In genomic region chr7:121633186-121633585, GRCh38 we compare ENCODE assay signal across 34 cellular contexts.
"Had no signal": no experiment of that assay in that cellular context is flagged by ENCODE, and none has a peak within 500 bp of the region (broad histone marks: within the 10 kb centered on the region; RNA-seq: fewer than 3 reads in every experiment).

No MANE protein-coding gene starts in this region.

- H3K79me2 ChIP-seq: parathyroid adenoma had no signal

- H3K9me3 ChIP-seq: adrenal gland, body of pancreas, esophagus muscularis mucosa, heart left ventricle, left lung, lower lobe of right lung, psoas muscle, suprapubic skin, tibial artery, upper lobe of right lung had no signal

- H3K27ac ChIP-seq: adrenal gland, body of pancreas, esophagus muscularis mucosa, foreskin keratinocyte, heart left ventricle, left lung, lower lobe of right lung, parathyroid adenoma, psoas muscle, suprapubic skin, tibial artery, upper lobe of right lung, WERI-Rb-1 had no signal

- H3K27me3 Mint-ChIP-seq: activated CD4-positive, alpha-beta memory T cell treated with anti-CD3 and anti-CD28 coated beads for 36 hours; activated CD4-positive, alpha-beta T cell treated with anti-CD3 and anti-CD28 coated beads, Interleukin-2, amount 10 ng/mL, durations not matched to agents 24 days and 14 days; activated naive CD8-positive, alpha-beta T cell treated with anti-CD3 and anti-CD28 coated beads for 36 hours; T-helper 17 cell had no signal

- H3K4me1 ChIP-seq: adrenal gland, body of pancreas, esophagus muscularis mucosa, foreskin keratinocyte, heart left ventricle, left lung, lower lobe of right lung, parathyroid adenoma, psoas muscle, suprapubic skin, tibial artery, upper lobe of right lung had no signal

- H3K36me3 ChIP-seq: adrenal gland, esophagus muscularis mucosa, heart left ventricle, left lung, lower lobe of right lung, suprapubic skin, tibial artery, upper lobe of right lung, WERI-Rb-1 had no signal

- H3K4me3 ChIP-seq: adrenal gland, body of pancreas, esophagus muscularis mucosa, heart left ventricle, left lung, lower lobe of right lung, psoas muscle, suprapubic skin, tibial artery, upper lobe of right lung had no signal

- DNase-seq: activated CD4-positive, alpha-beta memory T cell treated with anti-CD3 and anti-CD28 coated beads for 36 hours; activated CD4-positive, alpha-beta T cell treated with anti-CD3 and anti-CD28 coated beads, Interleukin-2, amount 10 ng/mL, durations not matched to agents 24 days and 14 days; activated CD4-positive, CD25-positive, alpha-beta regulatory T cell treated with anti-CD3 and anti-CD28 coated beads, Interleukin-2, amount 50 U/mL, for 72 hours; activated CD8-positive, alpha-beta memory T cell treated with anti-CD3 and anti-CD28 coated beads, Interleukin-2, amount 50 U/mL, for 4 hours; activated effector memory CD4-positive, alpha-beta T cell treated with anti-CD3 and anti-CD28 coated beads, Interleukin-2, amount 50 U/mL, for 16 hours; activated naive CD4-positive, alpha-beta T cell treated with anti-CD3 and anti-CD28 coated beads for 36 hours; activated naive CD8-positive, alpha-beta T cell treated with anti-CD3 and anti-CD28 coated beads for 36 hours; activated T-cell treated with anti-CD3 and anti-CD28 coated beads, Interleukin-2, amount 50 U/mL, for 1 hour; adrenal gland; aorta; body of pancreas; cortex of kidney; foreskin keratinocyte; heart left ventricle; hypothalamus; kidney glomerular epithelial cell; left lung; lower lobe of right lung; occipital lobe; psoas muscle; stimulated activated CD4-positive, alpha-beta T cell treated with anti-CD3 and anti-CD28 coated beads, Interleukin-15, amount 100 ng/mL, for 24 hours; stimulated activated CD4-positive, alpha-beta T cell treated with anti-CD3 and anti-CD28 coated beads, Interleukin-2, amount 100 ng/mL, for 24 hours; stimulated activated naive CD4-positive, alpha-beta T cell; T-helper 17 cell; T1000; tibial artery; upper lobe of right lung; WERI-Rb-1 had no signal

- H3K4me1 Mint-ChIP-seq: activated CD4-positive, alpha-beta T cell treated with anti-CD3 and anti-CD28 coated beads, Interleukin-2, amount 10 ng/mL, durations not matched to agents 24 days and 14 days; activated naive CD8-positive, alpha-beta T cell treated with anti-CD3 and anti-CD28 coated beads for 36 hours; nephron; T-helper 17 cell had no signal

- H3K27ac Mint-ChIP-seq: activated CD4-positive, alpha-beta memory T cell treated with anti-CD3 and anti-CD28 coated beads for 36 hours; activated CD4-positive, alpha-beta T cell treated with anti-CD3 and anti-CD28 coated beads, Interleukin-2, amount 10 ng/mL, durations not matched to agents 24 days and 14 days; activated naive CD4-positive, alpha-beta T cell treated with anti-CD3 and anti-CD28 coated beads for 36 hours; activated naive CD8-positive, alpha-beta T cell treated with anti-CD3 and anti-CD28 coated beads for 36 hours; activated T-helper 1 cell treated with anti-CD3 and anti-CD28 coated beads, Interleukin-12 subunit alpha, Interleukin-12 subunit beta, Interleukin-2, Interleukin-4 antibody, amounts not matched to agents 30 ng/mL and 10 ng/mL and 1 ng/mL, durations not matched to agents 14 hours and 24 hours and 36 hours; nephron; T-helper 17 cell had no signal

- FAIRE-seq: endothelial cell of umbilical vein had no signal

- H3K9me3 Mint-ChIP-seq: activated CD4-positive, alpha-beta memory T cell treated with anti-CD3 and anti-CD28 coated beads for 36 hours; activated CD4-positive, alpha-beta T cell treated with anti-CD3 and anti-CD28 coated beads, Interleukin-2, amount 10 ng/mL, durations not matched to agents 24 days and 14 days; activated naive CD4-positive, alpha-beta T cell treated with anti-CD3 and anti-CD28 coated beads for 36 hours; activated T-helper 1 cell treated with anti-CD3 and anti-CD28 coated beads, Interleukin-12 subunit alpha, Interleukin-12 subunit beta, Interleukin-2, Interleukin-4 antibody, amounts not matched to agents 30 ng/mL and 10 ng/mL and 1 ng/mL, durations not matched to agents 14 hours and 24 hours and 36 hours; nephron had no signal

- H3K9ac ChIP-seq: parathyroid adenoma had no signal

- H3K27me3 ChIP-seq: adrenal gland, body of pancreas, esophagus muscularis mucosa, foreskin keratinocyte, heart left ventricle, left lung, suprapubic skin, tibial artery, upper lobe of right lung had no signal

- H2AFZ ChIP-seq: parathyroid adenoma had no signal

- ATAC-seq: body of pancreas, foreskin keratinocyte, heart left ventricle, left lung, lower lobe of right lung, psoas muscle, T-helper 17 cell, upper lobe of right lung had no signal

- H3K36me3 Mint-ChIP-seq: activated CD4-positive, alpha-beta memory T cell treated with anti-CD3 and anti-CD28 coated beads for 36 hours; activated naive CD8-positive, alpha-beta T cell treated with anti-CD3 and anti-CD28 coated beads for 36 hours had no signal

- H3K4me3 Mint-ChIP-seq: activated CD4-positive, alpha-beta memory T cell treated with anti-CD3 and anti-CD28 coated beads for 36 hours; activated CD4-positive, alpha-beta T cell treated with anti-CD3 and anti-CD28 coated beads, Interleukin-2, amount 10 ng/mL, durations not matched to agents 24 days and 14 days; activated naive CD4-positive, alpha-beta T cell treated with anti-CD3 and anti-CD28 coated beads for 36 hours; activated naive CD8-positive, alpha-beta T cell treated with anti-CD3 and anti-CD28 coated beads for 36 hours; activated T-helper 1 cell treated with anti-CD3 and anti-CD28 coated beads, Interleukin-12 subunit alpha, Interleukin-12 subunit beta, Interleukin-2, Interleukin-4 antibody, amounts not matched to agents 30 ng/mL and 10 ng/mL and 1 ng/mL, durations not matched to agents 14 hours and 24 hours and 36 hours; nephron; T-helper 17 cell had no signal
